37 cellular contexts compared by ENCODE assay signal in the genomic region with DNA sequence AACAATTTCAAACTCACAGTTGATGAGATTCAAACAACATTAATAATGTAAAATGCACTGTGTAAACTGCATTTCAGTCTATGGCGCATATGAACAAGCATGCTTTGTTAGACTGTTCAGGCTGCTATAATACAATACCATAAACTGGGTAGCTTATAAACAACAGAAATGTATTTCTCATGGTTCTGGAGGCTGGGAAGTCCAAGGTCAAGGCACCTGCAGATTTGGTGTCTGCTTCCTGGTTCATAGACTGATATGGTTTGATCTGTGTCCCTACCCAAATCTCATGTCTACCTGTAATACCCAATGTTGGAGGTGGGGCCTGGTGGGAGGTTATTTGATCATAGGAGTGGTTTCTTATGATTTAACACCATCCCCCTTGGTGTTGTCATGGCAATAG.
"Had no signal": no experiment of that assay in that cellular context is flagged by ENCODE, and none has a peak within 500 bp of the region (broad histone marks: within the 10 kb centered on the region; RNA-seq: fewer than 3 reads in every experiment).

No MANE protein-coding gene starts in this region.

- H3K36me3 ChIP-seq: ascending aorta, cardiac muscle cell had no signal

- H3K4me3 ChIP-seq: ascending aorta, cardiac muscle cell had no signal

- H3K4me3 Mint-ChIP-seq: activated B cell treated with CpG ODN at 0.5 μM for 24 hours; activated CD4-positive, alpha-beta memory T cell treated with anti-CD3 and anti-CD28 coated beads for 36 hours; activated CD4-positive, alpha-beta T cell treated with anti-CD3 and anti-CD28 coated beads, Interleukin-2, amount 10 ng/mL, durations not matched to agents 24 days and 14 days; activated CD8-positive, alpha-beta T cell treated with anti-CD3 and anti-CD28 coated beads for 36 hours; activated naive CD4-positive, alpha-beta T cell treated with anti-CD3 and anti-CD28 coated beads, Interleukin-2, amount 10 ng/mL, durations not matched to agents 7 days and 5 days; activated naive CD4-positive, alpha-beta T cell treated with anti-CD3 and anti-CD28 coated beads, Interleukin-2, amount 50 U/mL, for 24 hours; activated naive CD8-positive, alpha-beta T cell; activated naive CD8-positive, alpha-beta T cell treated with anti-CD3 and anti-CD28 coated beads, Interleukin-2, amount 10 ng/mL, durations not matched to agents 7 days and 5 days; activated naive CD8-positive, alpha-beta T cell treated with anti-CD3 and anti-CD28 coated beads, Interleukin-2, amount 50 U/mL, for 24 hours; brain; central memory CD8-positive, alpha-beta T cell; T-helper 1 cell treated with Interleukin-12 subunit alpha and Interleukin-12 subunit beta and Interleukin-4 antibody, amounts not matched to agents 30 μg/mL and 1 μg/mL, for 36 hours; T-helper 2 cell treated with Interferon-gamma antibody and Interleukin-4, amounts not matched to agents 5 μg/mL and 100 μg/mL, for 36 hours had no signal

- H3K27me3 Mint-ChIP-seq: activated naive CD8-positive, alpha-beta T cell; activated naive CD8-positive, alpha-beta T cell treated with anti-CD3 and anti-CD28 coated beads, Interleukin-2, amount 10 ng/mL, durations not matched to agents 7 days and 5 days; activated naive CD8-positive, alpha-beta T cell treated with anti-CD3 and anti-CD28 coated beads, Interleukin-2, amount 50 U/mL, for 24 hours; brain had no signal

- H3K4me1 ChIP-seq: ascending aorta had no signal

- H3K27me3 ChIP-seq: ascending aorta, cardiac muscle cell had no signal

- FAIRE-seq: bronchial epithelial cell, TTC549 had no signal

- H3K9me3 ChIP-seq: ascending aorta had no signal

- H3K27ac ChIP-seq: ascending aorta, cardiac muscle cell, VCaP had no signal

- H3K27ac Mint-ChIP-seq: activated B cell treated with CpG ODN at 0.5 μM for 24 hours; activated CD4-positive, alpha-beta memory T cell treated with anti-CD3 and anti-CD28 coated beads for 36 hours; activated CD4-positive, alpha-beta T cell treated with anti-CD3 and anti-CD28 coated beads, Interleukin-2, amount 10 ng/mL, durations not matched to agents 24 days and 14 days; activated CD8-positive, alpha-beta T cell treated with anti-CD3 and anti-CD28 coated beads for 36 hours; activated naive CD4-positive, alpha-beta T cell treated with anti-CD3 and anti-CD28 coated beads, Interleukin-2, amount 10 ng/mL, durations not matched to agents 7 days and 5 days; activated naive CD4-positive, alpha-beta T cell treated with anti-CD3 and anti-CD28 coated beads, Interleukin-2, amount 50 U/mL, for 24 hours; activated naive CD8-positive, alpha-beta T cell; activated naive CD8-positive, alpha-beta T cell treated with anti-CD3 and anti-CD28 coated beads, Interleukin-2, amount 10 ng/mL, durations not matched to agents 7 days and 5 days; activated naive CD8-positive, alpha-beta T cell treated with anti-CD3 and anti-CD28 coated beads, Interleukin-2, amount 50 U/mL, for 24 hours; activated T-helper 2 cell treated with anti-CD3 and anti-CD28 coated beads, Interferon-gamma antibody, Interleukin-2, Interleukin-4, amounts not matched to agents 10 μg/mL and 5 μg/mL and 100 μg/mL, durations not matched to agents 14 hours and 24 hours and 36 hours; T-helper 1 cell treated with Interleukin-12 subunit alpha and Interleukin-12 subunit beta and Interleukin-4 antibody, amounts not matched to agents 30 μg/mL and 1 μg/mL, for 36 hours; T-helper 2 cell treated with Interferon-gamma antibody and Interleukin-4, amounts not matched to agents 5 μg/mL and 100 μg/mL, for 36 hours had no signal

- H3K9me3 Mint-ChIP-seq: activated CD8-positive, alpha-beta T cell treated with anti-CD3 and anti-CD28 coated beads for 36 hours; activated naive CD8-positive, alpha-beta T cell treated with anti-CD3 and anti-CD28 coated beads, Interleukin-2, amount 50 U/mL, for 24 hours; activated T-helper 2 cell treated with anti-CD3 and anti-CD28 coated beads, Interferon-gamma antibody, Interleukin-2, Interleukin-4, amounts not matched to agents 10 μg/mL and 5 μg/mL and 100 μg/mL, durations not matched to agents 14 hours and 24 hours and 36 hours; T-helper 2 cell treated with Interferon-gamma antibody and Interleukin-4, amounts not matched to agents 5 μg/mL and 100 μg/mL, for 36 hours had no signal

- H3K4me1 Mint-ChIP-seq: activated B cell treated with CpG ODN at 0.5 μM for 24 hours; activated CD4-positive, alpha-beta T cell treated with anti-CD3 and anti-CD28 coated beads, Interleukin-2, amount 10 ng/mL, durations not matched to agents 24 days and 14 days; activated naive CD4-positive, alpha-beta T cell treated with anti-CD3 and anti-CD28 coated beads, Interleukin-2, amount 10 ng/mL, durations not matched to agents 7 days and 5 days; activated naive CD4-positive, alpha-beta T cell treated with anti-CD3 and anti-CD28 coated beads, Interleukin-2, amount 50 U/mL, for 24 hours; activated naive CD8-positive, alpha-beta T cell treated with anti-CD3 and anti-CD28 coated beads, Interleukin-2, amount 10 ng/mL, durations not matched to agents 7 days and 5 days; activated naive CD8-positive, alpha-beta T cell treated with anti-CD3 and anti-CD28 coated beads, Interleukin-2, amount 50 U/mL, for 24 hours; central memory CD8-positive, alpha-beta T cell had no signal

- DNase-seq: activated B cell treated with CpG ODN at 0.5 μM for 24 hours; activated CD4-positive, alpha-beta memory T cell treated with anti-CD3 and anti-CD28 coated beads for 36 hours; activated CD4-positive, alpha-beta T cell treated with anti-CD3 and anti-CD28 coated beads for 4 hours; activated CD4-positive, alpha-beta T cell treated with anti-CD3 and anti-CD28 coated beads, Interleukin-2, amount 10 ng/mL, durations not matched to agents 24 days and 14 days; activated CD4-positive, alpha-beta T cell treated with anti-CD3 and anti-CD28 coated beads, Interleukin-2, amount 50 U/mL, for 1 hour; activated CD4-positive, alpha-beta T cell treated with anti-CD3 and anti-CD28 coated beads, Interleukin-2, amount 50 U/mL, for 4 hours; activated CD4-positive, CD25-positive, alpha-beta regulatory T cell treated with anti-CD3 and anti-CD28 coated beads, Interleukin-2, amount 50 U/mL, for 72 hours; activated CD8-positive, alpha-beta memory T cell treated with anti-CD3 and anti-CD28 coated beads, Interleukin-2, amount 50 U/mL, for 4 hours; activated CD8-positive, alpha-beta T cell treated with anti-CD3 and anti-CD28 coated beads for 36 hours; activated effector memory CD4-positive, alpha-beta T cell treated with Interleukin-2 at 50 U/mL for 16 hours; activated gamma-delta T cell; activated naive CD4-positive, alpha-beta T cell treated with anti-CD3 and anti-CD28 coated beads, Interleukin-2, amount 10 ng/mL, durations not matched to agents 7 days and 5 days; activated naive CD4-positive, alpha-beta T cell treated with Interleukin-2 at 50 U/mL for 16 hours; activated naive CD8-positive, alpha-beta T cell treated with anti-CD3 and anti-CD28 coated beads, Interleukin-2, amount 10 ng/mL, durations not matched to agents 7 days and 5 days; activated naive CD8-positive, alpha-beta T cell treated with anti-CD3 and anti-CD28 coated beads, Interleukin-2, amount 50 U/mL, for 24 hours; activated T-cell treated with anti-CD3 and anti-CD28 coated beads for 4 hours; activated T-cell treated with anti-CD3 and anti-CD28 coated beads, Interleukin-2, amount 50 U/mL, for 1 hour; activated T-cell treated with anti-CD3 and anti-CD28 coated beads, Interleukin-2, amount 50 U/mL, for 48 hours; amygdala; anterior cingulate cortex; caudate nucleus; cerebellar nuclear complex; T-helper 1 cell; T-helper 2 cell; T-helper 9 cell had no signal

- H3K36me3 Mint-ChIP-seq: activated CD4-positive, alpha-beta memory T cell treated with anti-CD3 and anti-CD28 coated beads for 36 hours; activated naive CD4-positive, alpha-beta T cell treated with anti-CD3 and anti-CD28 coated beads, Interleukin-2, amount 10 ng/mL, durations not matched to agents 7 days and 5 days; activated naive CD8-positive, alpha-beta T cell; activated naive CD8-positive, alpha-beta T cell treated with anti-CD3 and anti-CD28 coated beads, Interleukin-2, amount 10 ng/mL, durations not matched to agents 7 days and 5 days; brain had no signal
